In the genomic region with DNA sequence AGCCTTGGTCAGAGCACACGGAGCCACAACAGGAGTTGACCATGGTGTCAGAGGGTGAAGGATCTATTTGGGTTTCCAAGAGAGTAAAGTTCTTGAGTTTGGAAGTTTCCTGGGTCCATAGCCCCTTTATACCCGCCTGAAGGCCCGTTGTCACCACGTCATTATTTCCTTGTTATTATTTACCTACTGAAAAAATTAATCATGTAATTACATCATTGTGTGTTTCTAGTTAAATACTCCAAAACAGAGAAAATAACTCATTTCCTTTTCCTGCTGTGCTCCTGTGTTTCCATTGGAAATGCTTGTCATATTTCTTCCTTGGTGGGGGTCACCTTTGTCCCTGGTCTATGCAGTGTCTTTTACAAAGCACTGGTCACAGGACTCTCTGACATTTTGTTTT, we compare ENCODE assay signal across 26 cellular contexts. TPM values are rescaled to one million over a fixed set of nuclear protein-coding genes. Genes with fewer than 3 reads are reported as not detected.
"Had no signal": no experiment of that assay in that cellular context is flagged by ENCODE, and none has a peak within 500 bp of the region (broad histone marks: within the 10 kb centered on the region; RNA-seq: fewer than 3 reads in every experiment).

A gene (minus strand): TSS at position 101 of the 400 bp plus-strand sequence. CDS start 58 bp downstream, at position 43.

- H3K9me3 ChIP-seq: right atrium auricular region, thyroid gland had no signal

- H3K4me3 ChIP-seq: lung, right atrium auricular region, thyroid gland had no signal

- H3K4me1 ChIP-seq: right atrium auricular region, thyroid gland had no signal

- H3K27me3 ChIP-seq: right atrium auricular region, thyroid gland had no signal

- ATAC-seq: activated naive CD4-positive, alpha-beta T cell treated with anti-CD3 and anti-CD28 coated beads, Interleukin-2, amount 50 U/mL, for 72 hours; left lobe of liver had no signal

- DNase-seq: activated CD4-positive, alpha-beta T cell treated with anti-CD3 and anti-CD28 coated beads, Interleukin-2, amount 50 U/mL, for 4 hours; activated gamma-delta T cell treated with Interleukin-2 at 50 U/mL for 16 hours; caudate nucleus; endodermal cell; hypothalamus; islet precursor cell; midbrain; nephron progenitor cell; occipital lobe; stimulated activated CD4-positive, alpha-beta T cell treated with anti-CD3 and anti-CD28 coated beads, Interleukin-2, amount 100 ng/mL, for 24 hours; stimulated activated naive CD4-positive, alpha-beta T cell treated with Interleukin-2 at 50 U/mL for 16 hours; T-helper 2 cell; thyroid gland; WERI-Rb-1 had no signal

- FAIRE-seq: colon, frontal cortex had no signal

- H3K27ac ChIP-seq: right atrium auricular region, thyroid gland, WERI-Rb-1 had no signal

- H3K36me3 ChIP-seq: right atrium auricular region, thyroid gland, WERI-Rb-1 had no signal

RNA-seq across cellular contexts. Expression of the gene that starts here (rescaled TPM):
- total RNA-seq: activated CD8-positive, alpha-beta memory T cell treated with anti-CD3 and anti-CD28 coated beads for 36 hours; activated naive CD4-positive, alpha-beta T cell treated with anti-CD3 and anti-CD28 coated beads, Interleukin-2, amount 50 U/mL, for 72 hours; activated T-helper 1 cell treated with anti-CD3 and anti-CD28 coated beads, Interleukin-12 subunit alpha, Interleukin-12 subunit beta, Interleukin-2, Interleukin-4 antibody, amounts not matched to agents 30 ng/mL and 10 ng/mL and 1 ng/mL, durations not matched to agents 14 hours and 24 hours and 36 hours; endodermal cell; epithelial cell of proximal tubule; frontal cortex; left lobe of liver; lung; occipital lobe; progenitor cell of endocrine pancreas; right atrium auricular region; subcutaneous adipose tissue; thyroid gland; ureter had no signal
- polyA plus RNA-seq: lung had no signal
